1 cellular context compared by ENCODE assay signal in the genomic region with DNA sequence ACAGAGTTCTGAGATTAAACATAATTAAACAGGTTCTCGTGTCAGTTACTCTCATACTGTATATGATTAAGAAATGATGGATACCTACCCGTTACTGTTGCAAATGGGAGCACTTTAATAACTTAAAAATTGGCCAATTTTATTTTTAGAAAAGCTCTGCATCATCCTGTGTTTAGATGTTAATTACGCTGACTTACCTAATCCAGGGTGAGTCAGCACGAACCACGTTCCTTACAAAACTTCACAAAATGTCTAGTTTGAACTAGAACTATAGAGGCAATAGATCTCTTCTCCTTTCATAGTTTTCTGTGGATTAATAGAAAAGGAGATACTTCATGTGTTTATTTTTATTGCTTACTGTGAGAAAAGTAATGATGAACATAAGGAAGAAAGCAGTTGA.
A peak's percentile ranks its signal among the peaks of the same experiment; 100 is the strongest.
TF ChIP-seq lines count a peak whose summit lies in the region.

No MANE protein-coding gene starts in this region.

TF ChIP-seq in IMR-90, 13 proteins besides CTCF, POLR2A, EP300 and RAD21 (continued from another document):
- no peak for TF ChIP-seq MXI1 (IDR thresholded peaks at IDR 0.05; ENCODE audit: borderline replicate concordance, low read depth, low read length)
- TF ChIP-seq NFE2L2 (IDR thresholded peaks at IDR 0.05; ENCODE audit: low read depth, low read length): peak; percentile 72; the same call in 1 of the 2 replicates
- peak; percentile 65 for TF ChIP-seq MAFK (IDR thresholded peaks at IDR 0.05; ENCODE audit: low read depth, low read length)
- no peak for TF ChIP-seq BHLHE40 (IDR thresholded peaks at IDR 0.05; ENCODE audit: low read depth, low read length)
- peak; percentile 74 for TF ChIP-seq CEBPB (IDR thresholded peaks at IDR 0.05; ENCODE audit: low read depth, low read length)
TF ChIP-seq in IMR-90: peak in this region for 4.
